Comparison of ENCODE assay signal across 23 cellular contexts in genomic region chr10:99041468-99041867, GRCh38.
DNase-seq lines count a peak whose midpoint lies in the region; ATAC-seq, FAIRE-seq and TF ChIP-seq lines count a peak whose summit lies in the region.
"Had no signal": no experiment of that assay in that cellular context is flagged by ENCODE, and none has a peak within 500 bp of the region (broad histone marks: within the 10 kb centered on the region; RNA-seq: fewer than 3 reads in every experiment).

No MANE protein-coding gene starts in this region.

- H3K4me3 Mint-ChIP-seq in natural killer cell treated with Interleukin-12 subunit alpha and Interleukin-12 subunit beta and Interleukin-15 and Interleukin-18, amount 100 ng/mL, for 72 hours, result no peak overlapping the region
- no peak overlapping the region for H3K4me3 Mint-ChIP-seq in natural killer cell
- H3K4me3 Mint-ChIP-seq: B cell; CD4-positive, alpha-beta memory T cell; HFFc6 had no signal

- no peaks in the 10 kb centered on the region for H3K36me3 Mint-ChIP-seq in natural killer cell treated with Interleukin-12 subunit alpha and Interleukin-12 subunit beta and Interleukin-15 and Interleukin-18, amount 100 ng/mL, for 72 hours
- no peaks in the 10 kb centered on the region for H3K36me3 Mint-ChIP-seq in natural killer cell
- H3K36me3 Mint-ChIP-seq: CD4-positive, alpha-beta memory T cell had no signal

- no peak overlapping the region for H2AFZ ChIP-seq in OCI-LY7 (ENCODE audit: low read length)

- H3K9me3 Mint-ChIP-seq in natural killer cell treated with Interleukin-12 subunit alpha and Interleukin-12 subunit beta and Interleukin-15 and Interleukin-18, amount 100 ng/mL, for 72 hours, result peaks cover 11% of the 10 kb centered on the region
- H3K9me3 Mint-ChIP-seq in natural killer cell, result peaks cover 0 to 5% of the 10 kb centered on the region in 2 donors

- peak; percentile 32 to 33 for ATAC-seq in natural killer cell treated with Interleukin-12 subunit alpha and Interleukin-12 subunit beta and Interleukin-15 and Interleukin-18, amount 100 ng/mL, for 72 hours
- ATAC-seq in natural killer cell (no peak), upper lobe of right lung (peak; percentile 27)

- no peak overlapping the region for H3K4me3 ChIP-seq in kidney (ENCODE audit: low read length in 2 of 2)
- H3K4me3 ChIP-seq in upper lobe of right lung, result no peak overlapping the region
- H3K4me3 ChIP-seq in OCI-LY7 (ENCODE audit: low read depth, low read length, poor library complexity, severe bottlenecking), result no peak overlapping the region
- H3K4me3 ChIP-seq: HAP-1 had no signal

- H3K9me3 ChIP-seq in kidney (ENCODE audit: control insufficient read depth in 1 of 2, low read length in 2 of 2), result peaks cover 0 to 6% of the 10 kb centered on the region in 2 donors
- H3K9me3 ChIP-seq in upper lobe of right lung, result no peaks in the 10 kb centered on the region
- H3K9me3 ChIP-seq in OCI-LY7 (ENCODE audit: low read length), result no peaks in the 10 kb centered on the region
- H3K9me3 ChIP-seq: HAP-1 had no signal

- no peaks in the 10 kb centered on the region for H3K9me2 ChIP-seq in OCI-LY7 (ENCODE audit: insufficient read depth, low read length)

- no peak overlapping the region for H3K4me2 ChIP-seq in OCI-LY7 (ENCODE audit: low read length)

- H3K27ac ChIP-seq in kidney (ENCODE audit: low read depth in 2 of 2, low read length in 2 of 2), result no peak overlapping the region
- no peak overlapping the region for H3K27ac ChIP-seq in upper lobe of right lung
- H3K27ac ChIP-seq in OCI-LY7 (ENCODE audit: low read depth, low read length, poor library complexity, severe bottlenecking), result no peak overlapping the region
- H3K27ac ChIP-seq: 22Rv1 had no signal

- no peaks in the 10 kb centered on the region for H3K36me3 ChIP-seq in kidney (ENCODE audit: control insufficient read depth in 1 of 2, insufficient read depth in 2 of 2, low read length in 2 of 2)
- no peaks in the 10 kb centered on the region for H3K36me3 ChIP-seq in upper lobe of right lung
- H3K36me3 ChIP-seq in OCI-LY7 (ENCODE audit: insufficient read depth, low read length), result no peaks in the 10 kb centered on the region
- H3K36me3 ChIP-seq: HAP-1 had no signal

- POLR2A ChIA-PET in OCI-LY7 (lab: Charles Lee), result interaction anchor here (0.6 kb wide), 1 partner anchor 16 kb away, joined by 3 read pairs; no protein-coding TSS in a partner anchor

- H3K79me2 ChIP-seq in OCI-LY7 (ENCODE audit: insufficient read depth, low read depth, low read length), result no peaks in the 10 kb centered on the region

- no peaks in the 10 kb centered on the region for H3K27me3 ChIP-seq in upper lobe of right lung

- no peak for FAIRE-seq in kidney (lab: Jason Lieb, UNC)
- FAIRE-seq: A204.1, G401.6, GM12892, H54 had no signal

- no peak for DNase-seq in natural killer cell treated with Interleukin-12 subunit alpha and Interleukin-12 subunit beta and Interleukin-15 and Interleukin-18, amount 100 ng/mL, for 72 hours (ENCODE audit: low spot score)
- no peak for DNase-seq in natural killer cell
- DNase-seq in D341Med (ENCODE audit: low spot score), result peak; percentile 2
- DNase-seq in kidney, result peak; percentile 51
- no peak for DNase-seq in upper lobe of right lung
- no peak for DNase-seq in NCI-H2171 treated with DMSO at 0.1 percent for 48 hours (lab: John Stamatoyannopoulos, UW)
- no peak for DNase-seq in stimulated activated naive CD4-positive, alpha-beta T cell treated with Interleukin-2 at 50 U/mL for 16 hours (lab: John Stamatoyannopoulos, UW)
- DNase-seq in OCI-LY7 (ENCODE audit: low spot score), result no peak
- DNase-seq: C1 segment of cervical spinal cord; Calu3; CD4-positive, alpha-beta memory T cell; COR-L47; DMS153; DND-41; GOT3; HFFc6 had no signal

- no peak overlapping the region for H3K9ac ChIP-seq in kidney (ENCODE audit: low read length in 2 of 2)

- H3K27me3 Mint-ChIP-seq in natural killer cell treated with Interleukin-12 subunit alpha and Interleukin-12 subunit beta and Interleukin-15 and Interleukin-18, amount 100 ng/mL, for 72 hours, result no peaks in the 10 kb centered on the region
- H3K27me3 Mint-ChIP-seq in natural killer cell (ENCODE audit: low read depth in 2 of 2), result no peaks in the 10 kb centered on the region
- H3K27me3 Mint-ChIP-seq: B cell had no signal

- no peaks in the 10 kb centered on the region for H3K4me1 Mint-ChIP-seq in natural killer cell treated with Interleukin-12 subunit alpha and Interleukin-12 subunit beta and Interleukin-15 and Interleukin-18, amount 100 ng/mL, for 72 hours (ENCODE audit: low read depth in 2 of 2)
- H3K4me1 Mint-ChIP-seq in natural killer cell, result no peaks in the 10 kb centered on the region
- H3K4me1 Mint-ChIP-seq: B cell; CD4-positive, alpha-beta memory T cell had no signal

- H3K27ac Mint-ChIP-seq in natural killer cell treated with Interleukin-12 subunit alpha and Interleukin-12 subunit beta and Interleukin-15 and Interleukin-18, amount 100 ng/mL, for 72 hours, result no peak overlapping the region
- H3K27ac Mint-ChIP-seq in natural killer cell, result no peak overlapping the region
- H3K27ac Mint-ChIP-seq: B cell; CD4-positive, alpha-beta memory T cell; HFFc6 had no signal

- no peaks in the 10 kb centered on the region for H4K20me1 ChIP-seq in OCI-LY7 (ENCODE audit: insufficient read depth, low read length)

- no TSS peak for BruUV-seq in OCI-LY7 (replicated peaks; lab: Mats Ljungman, UMichigan)

- TF ChIP-seq CTCF in natural killer cell (IDR thresholded peaks at IDR 0.05), result no peak
- TF ChIP-seq CTCF in kidney (IDR thresholded peaks at IDR 0.05; ENCODE audit: borderline replicate concordance, extremely low read depth, insufficient read depth), result no peak
- no peak for TF ChIP-seq CTCF in upper lobe of right lung (IDR thresholded peaks at IDR 0.05)
- no peak for TF ChIP-seq CTCF in OCI-LY7 (conservative IDR thresholded peaks at IDR 0.05; ENCODE audit: low read length)

- H3K4me1 ChIP-seq in kidney (ENCODE audit: control insufficient read depth in 1 of 2, insufficient read depth in 1 of 2, low read depth in 1 of 2, low read length in 2 of 2), result no peaks in the 10 kb centered on the region
- no peaks in the 10 kb centered on the region for H3K4me1 ChIP-seq in upper lobe of right lung
- no peaks in the 10 kb centered on the region for H3K4me1 ChIP-seq in OCI-LY7 (ENCODE audit: insufficient read depth, low read length, poor library complexity, severe bottlenecking)
- H3K4me1 ChIP-seq: HAP-1 had no signal

- CTCF ChIA-PET in OCI-LY7 (lab: Charles Lee; ENCODE audit: unreplicated experiment), result no interaction called here

- intact Hi-C loops in natural killer cell (cut with micrococcal nuclease), result no loop called here
- intact Hi-C loops in kidney (cut with DNase I), result no loop called here
- intact Hi-C loops in upper lobe of right lung (cut with DNase I), result no loop called here
- intact Hi-C loops in OCI-LY7 (cut with micrococcal nuclease; ENCODE audit: unreplicated experiment), result no loop called here

Comparison
In these comparisons a context has a peak if more than half of its experiments do, and no peak if none do; other contexts are left out.
1. ATAC-seq: peak in natural killer cell treated with Interleukin-12 subunit alpha and Interleukin-12 subunit beta and Interleukin-15 and Interleukin-18, amount 100 ng/mL, for 72 hours (2 of 2) and upper lobe of right lung (single experiment); none in natural killer cell (0 of 3).
2. DNase-seq: peak in D341Med (single experiment) and kidney (single experiment); none in natural killer cell treated with Interleukin-12 subunit alpha and Interleukin-12 subunit beta and Interleukin-15 and Interleukin-18, amount 100 ng/mL, for 72 hours (single experiment), natural killer cell (single experiment), upper lobe of right lung (single experiment), NCI-H2171 treated with DMSO at 0.1 percent for 48 hours (single experiment), stimulated activated naive CD4-positive, alpha-beta T cell treated with Interleukin-2 at 50 U/mL for 16 hours (single experiment) and OCI-LY7 (single experiment).